In the genomic region with DNA sequence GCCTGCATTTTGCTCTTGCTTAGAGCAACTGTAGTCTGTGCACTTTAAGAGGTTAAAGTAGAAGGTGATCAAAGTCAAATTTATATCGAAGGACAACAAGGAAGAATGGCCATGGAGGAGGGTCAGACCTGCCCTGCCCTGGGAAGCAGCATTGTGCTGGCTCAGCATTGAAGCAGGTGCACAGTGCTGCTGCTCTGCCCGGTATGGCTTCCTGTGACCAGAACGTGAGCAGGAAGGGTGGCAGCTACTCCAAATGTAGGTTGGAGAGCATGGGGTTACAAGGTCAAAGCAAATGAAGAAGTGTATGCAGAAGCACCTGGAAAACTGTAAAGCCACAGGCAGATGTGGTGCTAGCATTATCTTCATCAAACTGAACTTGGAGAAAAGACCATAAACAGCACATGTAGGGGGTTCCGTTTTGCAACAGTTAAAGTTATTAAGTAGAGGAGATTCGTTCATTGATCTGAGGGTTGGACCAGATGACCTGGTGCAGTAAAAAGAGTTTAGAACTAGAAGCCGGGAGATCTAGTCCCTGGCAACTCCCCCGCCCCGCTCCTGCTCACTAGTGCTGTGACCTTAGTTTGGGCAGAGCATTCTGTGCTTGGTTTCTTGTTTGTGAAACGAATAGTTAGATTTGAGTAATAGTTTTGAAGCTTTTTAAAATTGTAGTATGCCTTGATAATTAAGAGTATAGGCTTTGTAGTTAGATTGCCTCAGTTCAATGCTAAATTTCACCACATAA, we compare ENCODE assay signal across 15 cellular contexts.
DNase-seq lines count a peak whose midpoint lies in the region; ATAC-seq, FAIRE-seq and TF ChIP-seq lines count a peak whose summit lies in the region.
"Had no signal": no experiment of that assay in that cellular context is flagged by ENCODE, and none has a peak within 500 bp of the region (broad histone marks: within the 10 kb centered on the region; RNA-seq: fewer than 3 reads in every experiment).

No MANE protein-coding gene starts in this region.

- no peaks in the 10 kb centered on the region for H3K27me3 ChIP-seq in MM.1S (replicated peaks; ENCODE audit: insufficient read depth, low read length)
- H3K27me3 ChIP-seq in HepG2 (ENCODE audit: control insufficient read depth in 1 of 2, insufficient read depth in 2 of 2, low read length in 2 of 2), result no peaks in the 10 kb centered on the region
- H3K27me3 ChIP-seq in thymus (ENCODE audit: control insufficient read depth, insufficient read depth), result no peaks in the 10 kb centered on the region
- no peaks in the 10 kb centered on the region for H3K27me3 ChIP-seq in uterus

- H2AFZ ChIP-seq in MM.1S (ENCODE audit: low read length) (peak overlapping the region; percentile 6; the same call in 1 of the 2 replicates), HepG2 (ENCODE audit: low read length) (no peak overlapping the region)

- H3K79me2 ChIP-seq in MM.1S (ENCODE audit: low read length), result no peaks in the 10 kb centered on the region
- H3K79me2 ChIP-seq in HepG2 (ENCODE audit: insufficient read depth, low read length), result no peaks in the 10 kb centered on the region

- H3K4me1 ChIP-seq in MM.1S (ENCODE audit: low read length) (peaks cover 22% of the 10 kb centered on the region), HepG2 (ENCODE audit: insufficient read depth, low read length) (no peaks in the 10 kb centered on the region), thymus (ENCODE audit: control insufficient read depth, insufficient read depth, low read length) (peaks cover 11% of the 10 kb centered on the region), uterus (no peaks in the 10 kb centered on the region)
- H3K4me1 ChIP-seq: Caco-2 had no signal

- H3K9me3 ChIP-seq in MM.1S (replicated peaks; ENCODE audit: insufficient read depth, low read length), result no peaks in the 10 kb centered on the region
- H3K9me3 ChIP-seq in HepG2 (ENCODE audit: low read length), result no peaks in the 10 kb centered on the region
- no peaks in the 10 kb centered on the region for H3K9me3 ChIP-seq in thymus (ENCODE audit: control insufficient read depth)
- H3K9me3 ChIP-seq in uterus, result no peaks in the 10 kb centered on the region
- H3K9me3 ChIP-seq: Caco-2 had no signal

- TF ChIP-seq RAD21 in HepG2 (CRISPR knock-in tag; IDR thresholded peaks at IDR 0.05), result no peak

- H3K4me2 ChIP-seq in MM.1S (ENCODE audit: low read depth, low read length) (peak overlapping the region; percentile 37), HepG2 (ENCODE audit: low read depth, low read length) (no peak overlapping the region)

- DNase-seq in Right ventricle myocardium inferior (ENCODE audit: missing footprints) (peak; percentile 58), left cardiac atrium (no peak), MM.1S (peak; percentile 84), HepG2 (ENCODE audit: low spot score) (no peak), AML-193 (lab: John Stamatoyannopoulos, UW) (no peak), uterus (no peak)
- DNase-seq: Caco-2, DMS153, Kasumi-1, NCI-H1105 treated with DMSO at 0.1 percent for 48 hours, NCI-H1930, NCI-H2171, SW 1271 had no signal

- POLR2A ChIA-PET in HepG2 (lab: Yijun Ruan, JAX), result no interaction called here

- FAIRE-seq in HepG2 (lab: Jason Lieb, UNC), result no peak

- intact Hi-C loops in Right ventricle myocardium inferior (cut with DNase I), result no loop called here
- intact Hi-C loops in left cardiac atrium (cut with DNase I), result no loop called here
- intact Hi-C loops in HepG2 (cut with micrococcal nuclease; ENCODE audit: unreplicated experiment), result no loop called here
- intact Hi-C loops in uterus (cut with DNase I; ENCODE audit: low total_unique reads), result no loop called here

- no TSS peak for BruUV-seq in HepG2 (replicated peaks; lab: Mats Ljungman, UMichigan)

- TF ChIP-seq EP300 in HepG2 (IDR thresholded peaks at IDR 0.05; ENCODE audit: low read depth in 2 of 2, low read length in 2 of 2) (no peak), HepG2 (CRISPR knock-in tag; IDR thresholded peaks at IDR 0.05; ENCODE audit: borderline replicate concordance) (no peak)

- 24% methylated on average over 9 of the region's 9 CpGs for WGBS in HepG2 (ENCODE audit: low lambda C conversion rate)
- WGBS in thymus, result 47% methylated on average over 9 of the region's 9 CpGs

- no peak for TF ChIP-seq POLR2A in HepG2 (IDR thresholded peaks at IDR 0.05; ENCODE audit: insufficient read depth in 1 of 2, low read depth in 2 of 2, low read length in 2 of 2)
- no peak for TF ChIP-seq POLR2A in uterus (IDR thresholded peaks at IDR 0.05)

- ATAC-seq in Right ventricle myocardium inferior (no peak), left cardiac atrium (no peak), HepG2 (no peak), HG03196 (IDR thresholded peaks at IDR 0.05; ENCODE audit: unreplicated experiment) (no peak)

- TF ChIP-seq CTCF in MM.1S (IDR thresholded peaks at IDR 0.05; ENCODE audit: low read length), result no peak
- no peak for TF ChIP-seq CTCF in HepG2 (CRISPR knock-in tag; IDR thresholded peaks at IDR 0.05)
- TF ChIP-seq CTCF in uterus (IDR thresholded peaks at IDR 0.05), result no peak

- H3K9ac ChIP-seq in MM.1S (ENCODE audit: low read length), result no peak overlapping the region
- no peak overlapping the region for H3K9ac ChIP-seq in HepG2 (ENCODE audit: insufficient read depth, low read depth, low read length)

- H3F3A ChIP-seq in MM.1S (ENCODE audit: insufficient read depth, low read length), result peaks cover 4% of the 10 kb centered on the region; the same call in 1 of the 2 replicates

- in situ Hi-C loops in HepG2 (cut with HindIII; ENCODE audit: extremely low pct_ligation_motif_present, low pct_unique_long_range_greater_than_20kb), result no loop called here

- H4K20me1 ChIP-seq in MM.1S (ENCODE audit: insufficient read depth, low read length), result no peaks in the 10 kb centered on the region
- no peaks in the 10 kb centered on the region for H4K20me1 ChIP-seq in HepG2 (ENCODE audit: insufficient read depth, low read length)

- H3K27ac ChIP-seq in MM.1S (ENCODE audit: low read length) (peak overlapping the region; percentile 33; the same call in 1 of the 2 replicates), HepG2 (ENCODE audit: extremely low read length, insufficient read depth, low read length) (no peak overlapping the region), thymus (ENCODE audit: low read depth) (peak overlapping the region; percentile 9), uterus (no peak overlapping the region)

- no peaks in the 10 kb centered on the region for H3K9me2 ChIP-seq in MM.1S (replicated peaks; ENCODE audit: insufficient read depth, low read length)

- H3K4me3 ChIP-seq in MM.1S (ENCODE audit: low read length) (no peak overlapping the region), HepG2 (replicated peaks in 1 of 3; ENCODE audit: insufficient read depth in 1 of 3, low read depth in 2 of 3, low read length in 3 of 3) (no peak overlapping the region), thymus (ENCODE audit: low read length) (no peak overlapping the region), uterus (no peak overlapping the region)

- CTCF ChIA-PET in HepG2 (lab: Yijun Ruan, JAX; ENCODE audit: low intra/inter-chr PET ratio, low total read pairs), result no interaction called here

- H3K36me3 ChIP-seq in MM.1S (replicated peaks; ENCODE audit: insufficient read depth, low read length) (no peaks in the 10 kb centered on the region), HepG2 (replicated peaks in 1 of 2; ENCODE audit: control insufficient read depth in 1 of 2, insufficient read depth in 2 of 2, low read length in 2 of 2) (no peaks in the 10 kb centered on the region), thymus (ENCODE audit: control insufficient read depth, insufficient read depth) (no peaks in the 10 kb centered on the region), uterus (no peaks in the 10 kb centered on the region)

TF ChIP-seq in HepG2, 621 proteins besides CTCF, POLR2A, EP300 and RAD21:
- no peak for TF ChIP-seq TGIF2 (CRISPR knock-in tag; IDR thresholded peaks at IDR 0.05)
- TF ChIP-seq SP1 (IDR thresholded peaks at IDR 0.05), result no peak
- no peak for TF ChIP-seq SP1 (CRISPR knock-in tag; IDR thresholded peaks at IDR 0.05)
- TF ChIP-seq, protein P1, sequence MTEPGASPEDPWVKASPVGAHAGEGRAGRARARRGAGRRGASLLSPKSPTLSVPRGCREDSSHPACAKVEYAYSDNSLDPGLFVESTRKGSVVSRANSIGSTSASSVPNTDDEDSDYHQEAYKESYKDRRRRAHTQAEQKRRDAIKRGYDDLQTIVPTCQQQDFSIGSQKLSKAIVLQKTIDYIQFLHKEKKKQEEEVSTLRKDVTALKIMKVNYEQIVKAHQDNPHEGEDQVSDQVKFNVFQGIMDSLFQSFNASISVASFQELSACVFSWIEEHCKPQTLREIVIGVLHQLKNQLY (CRISPR knock-in tag; IDR thresholded peaks at IDR 0.05), result no peak
- no peak for TF ChIP-seq CEBPB (IDR thresholded peaks at IDR 0.05; ENCODE audit: borderline replicate concordance, low read depth, low read length)
- TF ChIP-seq MAFF (IDR thresholded peaks at IDR 0.05; ENCODE audit: low read depth, low read length), result peak; percentile 32; the same call in 1 of the 2 replicates
- TF ChIP-seq MAFK (conservative IDR thresholded peaks at IDR 0.05 in 1 of 2, IDR thresholded peaks at IDR 0.05 in 1 of 2; ENCODE audit: low read length in 2 of 2), result peak in 1 of 2 experiments; percentile 43; a peak in 3 of 4 replicates
- no peak for TF ChIP-seq ZNF775 (CRISPR knock-in tag; IDR thresholded peaks at IDR 0.05; ENCODE audit: borderline replicate concordance)
- TF ChIP-seq ZFX (CRISPR knock-in tag; IDR thresholded peaks at IDR 0.05; ENCODE audit: low read depth), result no peak
- TF ChIP-seq XBP1 (CRISPR knock-in tag; IDR thresholded peaks at IDR 0.05), result no peak
- TF ChIP-seq ZNF33A (CRISPR knock-in tag; IDR thresholded peaks at IDR 0.05; ENCODE audit: borderline replicate concordance), result no peak
- TF ChIP-seq ZNF546 (CRISPR knock-in tag; conservative IDR thresholded peaks at IDR 0.05), result no peak
- no peak for TF ChIP-seq ZNF30 (CRISPR knock-in tag; IDR thresholded peaks at IDR 0.05)
- TF ChIP-seq SNRNP70 (IDR thresholded peaks at IDR 0.05; ENCODE audit: low read depth, low read length), result no peak
- no peak for TF ChIP-seq CHD2 (IDR thresholded peaks at IDR 0.05; ENCODE audit: low read depth, low read length)
- TF ChIP-seq MTA3 (CRISPR knock-in tag; IDR thresholded peaks at IDR 0.05), result no peak

Comparison
In these comparisons a context has a peak if more than half of its experiments do, and no peak if none do; other contexts are left out.
1. DNase-seq: peak in Right ventricle myocardium inferior (single experiment) and MM.1S (single experiment); none in left cardiac atrium (single experiment), HepG2 (single experiment), AML-193 (0 of 2) and uterus (0 of 2).
2. H3K27ac ChIP-seq: peak in MM.1S (single experiment) and thymus (single experiment); none in HepG2 (single experiment) and uterus (0 of 2).